In the genomic region with DNA sequence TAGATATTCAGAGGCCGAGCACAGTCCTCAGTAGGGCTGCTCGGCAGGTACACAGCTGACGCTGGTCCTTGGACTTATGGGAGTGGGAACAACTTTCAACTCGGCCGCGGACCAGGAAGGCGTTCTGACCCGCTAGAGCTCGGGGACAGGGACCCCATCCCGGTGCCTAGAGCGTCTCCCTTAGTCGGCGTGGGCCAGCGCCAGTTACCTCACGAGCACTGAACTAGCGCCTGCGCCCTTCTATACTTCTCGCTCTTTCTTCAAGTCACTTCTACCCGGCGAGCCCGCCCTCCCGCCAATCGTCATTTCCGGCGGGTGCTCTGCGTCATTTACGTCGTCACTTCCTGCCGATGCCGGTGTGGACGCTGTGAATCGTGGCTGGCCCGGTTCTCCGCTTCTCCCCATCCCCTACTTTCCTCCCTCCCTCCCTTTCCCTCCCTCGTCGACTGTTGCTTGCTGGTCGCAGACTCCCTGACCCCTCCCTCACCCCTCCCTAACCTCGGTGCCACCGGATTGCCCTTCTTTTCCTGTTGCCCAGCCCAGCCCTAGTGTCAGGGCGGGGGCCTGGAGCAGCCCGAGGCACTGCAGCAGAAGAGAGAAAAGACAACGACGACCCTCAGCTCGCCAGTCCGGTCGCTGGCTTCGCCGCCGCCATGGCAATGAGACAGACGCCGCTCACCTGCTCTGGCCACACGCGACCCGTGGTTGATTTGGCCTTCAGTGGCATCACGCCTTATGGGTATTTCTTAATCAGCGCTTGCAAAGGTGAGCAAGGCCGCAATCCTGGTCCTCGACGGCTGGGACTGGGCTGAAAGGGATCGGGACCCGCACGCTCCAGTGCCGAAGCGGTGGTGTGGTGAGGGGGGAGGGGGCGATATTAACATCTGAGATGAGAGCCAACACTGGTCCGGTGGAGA, we compare ENCODE assay signal across 8 cellular contexts. TPM values are rescaled to one million over a fixed set of nuclear protein-coding genes. Genes with fewer than 3 reads are reported as not detected.
DNase-seq lines count a peak whose midpoint lies in the region; ATAC-seq and TF ChIP-seq lines count a peak whose summit lies in the region.

A gene with protein sequence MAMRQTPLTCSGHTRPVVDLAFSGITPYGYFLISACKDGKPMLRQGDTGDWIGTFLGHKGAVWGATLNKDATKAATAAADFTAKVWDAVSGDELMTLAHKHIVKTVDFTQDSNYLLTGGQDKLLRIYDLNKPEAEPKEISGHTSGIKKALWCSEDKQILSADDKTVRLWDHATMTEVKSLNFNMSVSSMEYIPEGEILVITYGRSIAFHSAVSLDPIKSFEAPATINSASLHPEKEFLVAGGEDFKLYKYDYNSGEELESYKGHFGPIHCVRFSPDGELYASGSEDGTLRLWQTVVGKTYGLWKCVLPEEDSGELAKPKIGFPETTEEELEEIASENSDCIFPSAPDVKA (plus strand): TSS at position 333 of the 917 bp plus-strand sequence. CDS start 321 bp downstream, at position 654.

- no peak within 1 kb of the TSS for H3K23ac ChIP-seq in H9 (ENCODE audit: insufficient read length, low read depth, low read length)

- H4K5ac ChIP-seq in H9 (ENCODE audit: insufficient read length, low read depth, low read length), result peak within 1 kb of the TSS; percentile 66

- H2BK20ac ChIP-seq in H9 (ENCODE audit: low read depth, low read length, poor library complexity, severe bottlenecking), result no peak within 1 kb of the TSS

- H3K4me3 ChIP-seq in MG63, result peak within 1 kb of the TSS; percentile 94
- peak within 1 kb of the TSS; percentile 97 for H3K4me3 ChIP-seq in fibroblast of the aortic adventitia (ENCODE audit: low read depth, low read length)

- ATAC-seq in stimulated activated naive CD8-positive, alpha-beta T cell treated with anti-CD3 and anti-CD28 coated beads, Interleukin-15, amount 100 ng/mL, for 72 hours, result peak; percentile 98

- no peak within 1 kb of the TSS for H4K8ac ChIP-seq in H9 (replicated peaks; ENCODE audit: insufficient read length, low read depth, low read length)

- peaks cover 39% of the 10 kb centered on the region for H3K36me3 ChIP-seq in MG63

- peak within 1 kb of the TSS; percentile 63 for H3K27ac ChIP-seq in H9 (ENCODE audit: insufficient read length, low read depth, low read length)

- H3K56ac ChIP-seq in H9 (ENCODE audit: insufficient read length, low read depth, low read length), result peak within 1 kb of the TSS; percentile 29

- H3K27me3 ChIP-seq in H9 (ENCODE audit: insufficient read depth, low read length) (no peaks in the 10 kb centered on the region; the same call in 1 of the 2 replicates), MG63 (no peaks in the 10 kb centered on the region)

- H4K20me1 ChIP-seq in H9 (ENCODE audit: control insufficient read depth, insufficient read depth, insufficient read length), result no peaks in the 10 kb centered on the region

- H3K36me3 Mint-ChIP-seq in H9 (ENCODE audit: insufficient read depth in 1 of 3, low read depth in 3 of 3), result peaks cover 24 to 40% (median 38%) of the 10 kb centered on the region in 3 experiments; a peak in 6 of 7 replicates
- peaks cover 36% of the 10 kb centered on the region for H3K36me3 Mint-ChIP-seq in nephron progenitor cell (ENCODE audit: low read depth)

- H2BK5ac ChIP-seq in H9 (ENCODE audit: insufficient read length, low read length), result peak within 1 kb of the TSS; percentile 66

- peaks cover 4% of the 10 kb centered on the region for H3K79me1 ChIP-seq in H9 (ENCODE audit: insufficient read depth, low read depth, low read length, poor library complexity, severe bottlenecking)

- H3K23me2 ChIP-seq in H9 (ENCODE audit: insufficient read length, low read depth, low read length, poor library complexity, severe bottlenecking), result peaks cover 3% of the 10 kb centered on the region

- no peak within 1 kb of the TSS for H2AK5ac ChIP-seq in H9 (ENCODE audit: insufficient read length, low read length)

- H4K91ac ChIP-seq in H9 (ENCODE audit: insufficient read length, low read depth, low read length), result no peak within 1 kb of the TSS

- no peak within 1 kb of the TSS for H2BK15ac ChIP-seq in H9 (ENCODE audit: low read depth, low read length)

- H3K9me3 ChIP-seq in H9 (ENCODE audit: control insufficient read depth, low read depth, low read length), result no peaks in the 10 kb centered on the region
- H3K9me3 ChIP-seq in MG63, result no peaks in the 10 kb centered on the region

- H2BK12ac ChIP-seq in H9 (ENCODE audit: insufficient read length, low read depth, low read length), result no peak within 1 kb of the TSS

- TF ChIP-seq CTCF in H9 (conservative IDR thresholded peaks at IDR 0.05) (no peak), fibroblast of the aortic adventitia (IDR thresholded peaks at IDR 0.05; ENCODE audit: insufficient read depth, low read length) (no peak), nephron progenitor cell (IDR thresholded peaks at IDR 0.05) (no peak)

- H3K4me3 Mint-ChIP-seq in H9, result peak within 1 kb of the TSS; percentile 98 to 99
- peak within 1 kb of the TSS; percentile 97 for H3K4me3 Mint-ChIP-seq in nephron progenitor cell
- H3K4me3 Mint-ChIP-seq in stimulated activated naive CD8-positive, alpha-beta T cell treated with anti-CD3 and anti-CD28 coated beads, Interleukin-15, amount 100 ng/mL, for 72 hours, result peak within 1 kb of the TSS; percentile 87 to 92

- H3K4ac ChIP-seq in H9 (ENCODE audit: low read depth, low read length), result no peak within 1 kb of the TSS; the same call in 1 of the 2 replicates

- peak; percentile 97 for DNase-seq in ELR (ENCODE audit: low read depth)
- DNase-seq in H9, result peak; percentile 99
- DNase-seq in MG63, result peak; percentile 98
- DNase-seq in SHP77 treated with DMSO at 0.1 percent for 48 hours (lab: John Stamatoyannopoulos, UW), result peak; percentile 70
- peak; percentile 98 for DNase-seq in activated effector memory CD4-positive, alpha-beta T cell treated with anti-CD3 and anti-CD28 coated beads, Interleukin-2, amount 50 U/mL, for 16 hours
- peak; percentile 97 for DNase-seq in fibroblast of the aortic adventitia (ENCODE audit: low read depth)
- DNase-seq in nephron progenitor cell, result peak; percentile 94
- peak; percentile 91 to 95 for DNase-seq in stimulated activated naive CD8-positive, alpha-beta T cell treated with anti-CD3 and anti-CD28 coated beads, Interleukin-15, amount 100 ng/mL, for 72 hours

- H3K4me1 Mint-ChIP-seq in H9 (peaks cover 13 to 22% of the 10 kb centered on the region in 2 experiments), nephron progenitor cell (peaks cover 41% of the 10 kb centered on the region)
- H3K4me1 Mint-ChIP-seq in stimulated activated naive CD8-positive, alpha-beta T cell treated with anti-CD3 and anti-CD28 coated beads, Interleukin-15, amount 100 ng/mL, for 72 hours, result peaks cover 48% of the 10 kb centered on the region

- H3K9me3 Mint-ChIP-seq in H9, result no peaks in the 10 kb centered on the region
- no peaks in the 10 kb centered on the region for H3K9me3 Mint-ChIP-seq in nephron progenitor cell
- H3K9me3 Mint-ChIP-seq in stimulated activated naive CD8-positive, alpha-beta T cell treated with anti-CD3 and anti-CD28 coated beads, Interleukin-15, amount 100 ng/mL, for 72 hours, result peaks cover 0 to 4% of the 10 kb centered on the region in 2 donors

- H3K18ac ChIP-seq in H9 (ENCODE audit: insufficient read length, low read depth, low read length), result peak within 1 kb of the TSS; percentile 85

- no CpG with 5 or more reads among the region's 66 CpGs for WGBS in H9 (ENCODE audit: extremely low coverage, insufficient read length, low lambda C conversion rate)

- no peaks in the 10 kb centered on the region for H3K4me1 ChIP-seq in H9 (ENCODE audit: insufficient read depth, low read length)

- H3T11ph ChIP-seq in H9 (ENCODE audit: low read length), result no peak within 1 kb of the TSS

- peak within 1 kb of the TSS; percentile 94 for H3K4me2 ChIP-seq in H9 (ENCODE audit: insufficient read depth, insufficient read length, low read length)

- H2AFZ ChIP-seq in H9 (ENCODE audit: low read length), result no peak within 1 kb of the TSS

- H3K27me3 Mint-ChIP-seq in H9 (ENCODE audit: low read depth) (no peaks in the 10 kb centered on the region), nephron progenitor cell (ENCODE audit: low read depth, poor library complexity) (no peaks in the 10 kb centered on the region)
- no peaks in the 10 kb centered on the region for H3K27me3 Mint-ChIP-seq in stimulated activated naive CD8-positive, alpha-beta T cell treated with anti-CD3 and anti-CD28 coated beads, Interleukin-15, amount 100 ng/mL, for 72 hours

- H3K79me2 ChIP-seq in H9 (ENCODE audit: insufficient read depth, low read length), result peaks cover 39% of the 10 kb centered on the region

- peak within 1 kb of the TSS; percentile 85 for H3K9ac ChIP-seq in H9 (ENCODE audit: extremely low read depth, insufficient read length, low read length)

- H3K14ac ChIP-seq in H9 (ENCODE audit: insufficient read depth, low read length), result peak within 1 kb of the TSS; percentile 91

- H2BK120ac ChIP-seq in H9 (ENCODE audit: low read depth, low read length, poor library complexity, severe bottlenecking), result no peak within 1 kb of the TSS

- H3K27ac Mint-ChIP-seq in H9 (peak within 1 kb of the TSS; percentile 99 to 100 (median 99)), nephron progenitor cell (peak within 1 kb of the TSS; percentile 100)
- H3K27ac Mint-ChIP-seq in stimulated activated naive CD8-positive, alpha-beta T cell treated with anti-CD3 and anti-CD28 coated beads, Interleukin-15, amount 100 ng/mL, for 72 hours, result peak within 1 kb of the TSS; percentile 96 to 97

RNA-seq across cellular contexts. Expression of the gene that starts here (rescaled TPM):
- 210 and 218 TPM in 2 replicates for total RNA-seq in H9 (2021)
- 261 and 422 TPM in 2 replicates for total RNA-seq in MG63 (2014; rRNA removed; shearing (Covaris generic); ENCODE audit: low replicate concordance)
- total RNA-seq in fibroblast of the aortic adventitia (ENCODE audit: low replicate concordance), result 93.9 and 101 TPM in 2 replicates

Comparison
In these comparisons a context has a peak if more than half of its experiments do, and no peak if none do; other contexts are left out.
1. Peak in every context shown above with its lines: DNase-seq, ATAC-seq, H3K4me3 ChIP-seq and H3K27ac ChIP-seq.